ENCODE assay signal across 12 cellular contexts in genomic region chr3:184339016-184339415, GRCh38. TPM values are rescaled to one million over a fixed set of nuclear protein-coding genes. Genes with fewer than 3 reads are reported as not detected.
A peak's percentile ranks its signal among the peaks of the same experiment; 100 is the strongest.
DNase-seq lines count a peak whose midpoint lies in the region; ATAC-seq, FAIRE-seq and TF ChIP-seq lines count a peak whose summit lies in the region.
"Had no signal": no experiment of that assay in that cellular context is flagged by ENCODE, and none has a peak within 500 bp of the region (broad histone marks: within the 10 kb centered on the region; RNA-seq: fewer than 3 reads in every experiment).

No MANE protein-coding gene starts in this region.

- H3K27ac ChIP-seq in angular gyrus (ENCODE audit: low read depth, low read length): peak overlapping the region; percentile 90
- H3K27ac ChIP-seq in keratinocyte (ENCODE audit: control insufficient read depth, insufficient read depth, low read length): peak overlapping the region; percentile 56
- peak overlapping the region; percentile 92 to 94 for H3K27ac ChIP-seq in thoracic aorta

- H4K20me1 ChIP-seq in keratinocyte (ENCODE audit: control insufficient read depth, extremely low read depth, insufficient read depth, low read length): peaks cover 13% of the 10 kb centered on the region

- peaks cover 3% of the 10 kb centered on the region for H3K9me1 ChIP-seq in keratinocyte (ENCODE audit: control insufficient read depth, extremely low read depth, insufficient read depth, low read length)

- DNase-seq in NCI-H146 treated with DMSO at 0.1 percent for 48 hours (lab: John Stamatoyannopoulos, UW; ENCODE audit: unreplicated experiment) (peak; percentile 71), NCI-H146 (lab: John Stamatoyannopoulos, UW) (no peak), keratinocyte (ENCODE audit: low read depth, low spot score) (no peak), thoracic aorta (ENCODE audit: low spot score) (no peak), SIG-M5 (lab: John Stamatoyannopoulos, UW) (no peak), NCI-H446 treated with DMSO at 0.1 percent for 48 hours (lab: John Stamatoyannopoulos, UW) (no peak), NK-92 (lab: John Stamatoyannopoulos, UW; ENCODE audit: unreplicated experiment) (no peak)

- peak overlapping the region; percentile 4 to 44 (median 16) for H3K4me3 ChIP-seq in keratinocyte (ENCODE audit: control insufficient read depth in 2 of 3, extremely low read depth in 1 of 3, insufficient read depth in 2 of 3, low read depth in 1 of 3, low read length in 3 of 3)
- H3K4me3 ChIP-seq in thoracic aorta: peak overlapping the region; percentile 93

- no peaks in the 10 kb centered on the region for H3K27me3 ChIP-seq in keratinocyte (ENCODE audit: control insufficient read depth, extremely low read depth, insufficient read depth, low read length)
- no peaks in the 10 kb centered on the region for H3K27me3 ChIP-seq in thoracic aorta (replicated peaks; ENCODE audit: insufficient read depth)

- peak overlapping the region; percentile 90 for H3K4me2 ChIP-seq in keratinocyte (ENCODE audit: control insufficient read depth, extremely low read depth, insufficient read depth, low read depth, low read length)

- dilution Hi-C loops in keratinocyte (cut with MboI; ENCODE audit: extremely low pct_ligation_motif_present, low sequenced_read_pairs): no loop called here

- no peaks in the 10 kb centered on the region for H3K9me3 ChIP-seq in keratinocyte (ENCODE audit: control insufficient read depth, low read depth, low read length)
- H3K9me3 ChIP-seq in thoracic aorta: no peaks in the 10 kb centered on the region

- TF ChIP-seq CTCF in keratinocyte (optimal IDR thresholded peaks at IDR 0.05 in 1 of 3, IDR thresholded peaks at IDR 0.05 in 1 of 3, conservative IDR thresholded peaks at IDR 0.05 in 1 of 3; ENCODE audit: extremely low read depth in 1 of 3, insufficient read depth in 2 of 3, low read length in 3 of 3) (no peak), thoracic aorta (IDR thresholded peaks at IDR 0.05) (no peak)

- H2AFZ ChIP-seq in keratinocyte (ENCODE audit: control insufficient read depth, low read length): peak overlapping the region; percentile 22

- H3K79me2 ChIP-seq in keratinocyte (ENCODE audit: control insufficient read depth, insufficient read depth, low read length): peaks cover 23% of the 10 kb centered on the region

- peak overlapping the region; percentile 66 for H3K9ac ChIP-seq in keratinocyte (ENCODE audit: control insufficient read depth, extremely low read depth, insufficient read depth, low read length)

- ATAC-seq in thoracic aorta (ENCODE audit: insufficient number of reproducible peaks, low FRiP score, low read depth): no peak

- H3K36me3 ChIP-seq in keratinocyte (ENCODE audit: control insufficient read depth in 2 of 2, extremely low read depth in 1 of 2, insufficient read depth in 2 of 2, low read length in 2 of 2) (peaks cover 16 to 29% of the 10 kb centered on the region in 2 experiments), thoracic aorta (peaks cover 23% of the 10 kb centered on the region)

- FAIRE-seq in keratinocyte (lab: Jason Lieb, UNC): peak; percentile 52
- FAIRE-seq: A204.1 had no signal

- H3K4me1 ChIP-seq in keratinocyte (ENCODE audit: control insufficient read depth, extremely low read depth, insufficient read depth, low read length) (peaks cover 77% of the 10 kb centered on the region), thoracic aorta (ENCODE audit: control insufficient read depth in 1 of 2, low read depth in 2 of 2) (peaks cover 16 to 40% of the 10 kb centered on the region in 2 donors)

RNA-seq across cellular contexts. Expression of gene FAM131A, which starts 1.6 kb away (rescaled TPM):
- 10.8 to 17.4 TPM (median 12.1 TPM) in 3 replicates for polyA plus RNA-seq in keratinocyte
- 8.9 TPM for polyA plus RNA-seq in keratinocyte (2011; ENCODE audit: low read depth)
- 5.6 and 17.2 TPM in 2 replicates for polyA plus RNA-seq in keratinocyte (2011; cell fraction: cytosol; rRNA removed)
- 16.2 and 17.3 TPM in 2 replicates for polyA plus RNA-seq in keratinocyte (2011; cell fraction: nucleus; rRNA removed)
- 8.7 and 23.6 TPM in 2 replicates for polyA plus RNA-seq in keratinocyte (2012; ENCODE audit: low replicate concordance)
- 7.2 to 17.9 TPM (median 7.8 TPM) in 3 replicates for polyA minus RNA-seq in keratinocyte
- polyA minus RNA-seq in keratinocyte (2011; cell fraction: cytosol; rRNA and poly(A)+ RNA removed): 16.1 TPM
- 8.5 and 9.5 TPM in 2 replicates for polyA minus RNA-seq in keratinocyte (2011; cell fraction: nucleus; rRNA and poly(A)+ RNA removed)
- total RNA-seq in thoracic aorta: 10 to 100 TPM; 55.4 to 91.8 TPM

RNA-seq across cellular contexts. Expression of gene CLCN2, which starts 22.4 kb away (rescaled TPM):
- 3.1 to 3.3 TPM (median 3.2 TPM) in 3 replicates for polyA plus RNA-seq in keratinocyte
- polyA plus RNA-seq in keratinocyte (2011; ENCODE audit: low read depth): 2.0 TPM
- 1.2 and 1.7 TPM in 2 replicates for polyA plus RNA-seq in keratinocyte (2011; cell fraction: cytosol; rRNA removed)
- 9.8 and 12.7 TPM in 2 replicates for polyA plus RNA-seq in keratinocyte (2011; cell fraction: nucleus; rRNA removed)
- polyA plus RNA-seq in keratinocyte (2012; ENCODE audit: low replicate concordance): 1.7 and 2.6 TPM in 2 replicates
- 4.9 to 11.4 TPM (median 5.6 TPM) in 3 replicates for polyA minus RNA-seq in keratinocyte
- polyA minus RNA-seq in keratinocyte (2011; cell fraction: cytosol; rRNA and poly(A)+ RNA removed): 15.9 TPM
- polyA minus RNA-seq in keratinocyte (2011; cell fraction: nucleus; rRNA and poly(A)+ RNA removed): 4.9 and 10.5 TPM in 2 replicates
- 1 to 10 TPM; 4.3 to 8.0 TPM for total RNA-seq in thoracic aorta

RNA-seq across cellular contexts. Expression of gene POLR2H, which starts 22.5 kb away (rescaled TPM):
- polyA plus RNA-seq in keratinocyte: 132 to 202 TPM (median 135 TPM) in 3 replicates
- 34.8 TPM for polyA plus RNA-seq in keratinocyte (2011; ENCODE audit: low read depth)
- 122 and 127 TPM in 2 replicates for polyA plus RNA-seq in keratinocyte (2011; cell fraction: cytosol; rRNA removed)
- polyA plus RNA-seq in keratinocyte (2011; cell fraction: nucleus; rRNA removed): 263 and 367 TPM in 2 replicates
- polyA plus RNA-seq in keratinocyte (2012; ENCODE audit: low replicate concordance): 80.1 and 82.0 TPM in 2 replicates
- 33.1 to 71.8 TPM (median 37.7 TPM) in 3 replicates for polyA minus RNA-seq in keratinocyte
- 39.3 TPM for polyA minus RNA-seq in keratinocyte (2011; cell fraction: cytosol; rRNA and poly(A)+ RNA removed)
- 34.3 and 40.5 TPM in 2 replicates for polyA minus RNA-seq in keratinocyte (2011; cell fraction: nucleus; rRNA and poly(A)+ RNA removed)
- 10 to 100 TPM; 49.5 to 53.7 TPM for total RNA-seq in thoracic aorta

RNA-seq across cellular contexts. Expression of gene EIF4G1, which starts 24.6 kb away (rescaled TPM):
- polyA plus RNA-seq in keratinocyte: 217 to 467 TPM (median 225 TPM) in 3 replicates
- polyA plus RNA-seq in keratinocyte (2011; ENCODE audit: low read depth): 314 TPM
- 204 and 208 TPM in 2 replicates for polyA plus RNA-seq in keratinocyte (2011; cell fraction: cytosol; rRNA removed)
- 810 and 873 TPM in 2 replicates for polyA plus RNA-seq in keratinocyte (2011; cell fraction: nucleus; rRNA removed)
- polyA plus RNA-seq in keratinocyte (2012; ENCODE audit: low replicate concordance): 202 and 422 TPM in 2 replicates
- polyA minus RNA-seq in keratinocyte: 332 to 1,056 TPM (median 349 TPM) in 3 replicates
- polyA minus RNA-seq in keratinocyte (2011; cell fraction: cytosol; rRNA and poly(A)+ RNA removed): 249 TPM
- polyA minus RNA-seq in keratinocyte (2011; cell fraction: nucleus; rRNA and poly(A)+ RNA removed): 371 and 479 TPM in 2 replicates
- 100 to 1,000 TPM; 254 to 334 TPM for total RNA-seq in thoracic aorta

RNA-seq across cellular contexts. Expression of gene THPO, which starts 39.0 kb away (rescaled TPM):
- polyA plus RNA-seq in keratinocyte: not detected in 3 replicates
- not detected for polyA plus RNA-seq in keratinocyte (2011; ENCODE audit: low read depth)
- not detected in 2 replicates for polyA plus RNA-seq in keratinocyte (2011; cell fraction: cytosol; rRNA removed)
- polyA plus RNA-seq in keratinocyte (2011; cell fraction: nucleus; rRNA removed): not detected in 2 replicates
- polyA plus RNA-seq in keratinocyte (2012; ENCODE audit: low replicate concordance): not detected in 2 replicates
- polyA minus RNA-seq in keratinocyte: not detected in 3 replicates
- polyA minus RNA-seq in keratinocyte (2011; cell fraction: cytosol; rRNA and poly(A)+ RNA removed): not detected
- not detected in 2 replicates for polyA minus RNA-seq in keratinocyte (2011; cell fraction: nucleus; rRNA and poly(A)+ RNA removed)
- 1 to 10 TPM in 1 of 2 donors, not detected in 1; 1.1 TPM for total RNA-seq in thoracic aorta
- total RNA-seq: chondrocyte, mononuclear cell, OCI-LY7 had no signal
